8 cellular contexts compared by ENCODE assay signal in the genomic region with DNA sequence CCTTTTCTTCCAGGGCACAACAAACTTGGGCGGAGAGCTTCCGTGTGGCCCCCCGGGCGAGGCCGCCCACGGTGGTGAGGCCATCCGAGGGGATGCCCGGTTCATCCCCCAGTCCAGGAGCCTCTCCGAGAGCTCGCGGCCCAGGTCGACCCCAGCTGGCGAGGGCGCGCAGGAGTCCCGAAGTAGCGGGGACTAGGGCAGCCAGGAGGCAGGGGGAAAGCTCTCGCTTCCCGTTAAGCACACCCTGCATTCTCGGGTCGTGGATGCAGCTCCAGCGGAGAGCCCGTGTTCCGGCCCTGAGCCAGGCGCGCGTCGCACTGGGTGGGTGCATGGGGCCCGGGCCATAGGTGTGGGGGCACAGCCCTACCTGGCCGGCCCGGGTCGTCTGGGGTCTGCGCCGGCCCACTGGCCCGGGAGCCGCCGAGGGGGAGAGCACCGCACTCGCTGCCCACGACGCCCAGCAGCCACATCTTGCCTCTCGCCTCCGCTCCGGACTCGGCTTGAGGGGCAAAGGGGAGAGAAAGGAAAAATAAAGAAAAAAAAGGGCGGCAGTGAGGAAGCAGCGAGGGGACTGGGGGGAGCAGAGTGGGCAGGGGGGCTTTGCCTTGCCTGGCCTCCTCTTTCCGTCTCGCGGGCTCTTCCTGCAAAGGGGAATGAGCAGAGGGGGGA. TPM values are rescaled to one million over a fixed set of nuclear protein-coding genes. Genes with fewer than 3 reads are reported as not detected.
DNase-seq lines count a peak whose midpoint lies in the region; ATAC-seq, FAIRE-seq and TF ChIP-seq lines count a peak whose summit lies in the region.

No MANE protein-coding gene starts in this region.

- no peaks in the 10 kb centered on the region for H3K36me3 ChIP-seq in ACC112 (ENCODE audit: insufficient read depth, low read length)

- no peak overlapping the region for H3K27ac Mint-ChIP-seq in nephron

- no peak for TF ChIP-seq CTCF in coronary artery (IDR thresholded peaks at IDR 0.05)
- no peak for TF ChIP-seq CTCF in nephron (IDR thresholded peaks at IDR 0.05; ENCODE audit: unreplicated experiment in 3 of 3)

- no peak overlapping the region for H2AFZ ChIP-seq in ACC112 (ENCODE audit: low read length, unreplicated experiment)

- FAIRE-seq in GM12892 (lab: Jason Lieb, UNC), result no peak

- peaks cover 48% of the 10 kb centered on the region for H3K27me3 Mint-ChIP-seq in nephron (ENCODE audit: low read depth)

- peaks cover 19% of the 10 kb centered on the region for H3K4me1 Mint-ChIP-seq in nephron

- no peak for TF ChIP-seq POLR2A in GM12892 (IDR thresholded peaks at IDR 0.05; ENCODE audit: low read depth, low read length)

- no peak overlapping the region for H3K27ac ChIP-seq in ACC112 (ENCODE audit: low read depth, low read length)
- H3K27ac ChIP-seq in coronary artery, result no peak overlapping the region

- peak; percentile 9 for DNase-seq in M059J (ENCODE audit: low read depth)
- no peak for DNase-seq in coronary artery (ENCODE audit: low spot score)
- no peak for DNase-seq in GM12892 (ENCODE audit: insufficient read length)
- no peak for DNase-seq in SW 1271 (lab: John Stamatoyannopoulos, UW)
- no peak for DNase-seq in NCI-H446 (lab: John Stamatoyannopoulos, UW)

- H3K4me1 ChIP-seq in ACC112 (ENCODE audit: control insufficient read depth, insufficient read depth, low read length, unreplicated experiment), result peaks cover 14% of the 10 kb centered on the region

- H3K79me2 ChIP-seq in ACC112 (ENCODE audit: control insufficient read depth, insufficient read depth, low read length, unreplicated experiment), result no peaks in the 10 kb centered on the region

- H3K4me3 ChIP-seq in ACC112 (ENCODE audit: low read depth, low read length), result peak overlapping the region; percentile 74
- peak overlapping the region; percentile 75 for H3K4me3 ChIP-seq in coronary artery

- H3K9me3 Mint-ChIP-seq in nephron, result no peaks in the 10 kb centered on the region

- peak overlapping the region in 2 of 3 experiments; percentile 36 to 54 for H3K4me3 Mint-ChIP-seq in nephron

- peaks cover 84% of the 10 kb centered on the region for H3K27me3 ChIP-seq in ACC112 (ENCODE audit: insufficient read depth, low read length)

- no peak for ATAC-seq in HG02938 (IDR thresholded peaks at IDR 0.05; ENCODE audit: unreplicated experiment)

- no peaks in the 10 kb centered on the region for H3K36me3 Mint-ChIP-seq in nephron (ENCODE audit: low read depth)

RNA-seq across cellular contexts. Expression of a gene that starts 1.8 kb away (rescaled TPM):
- 56.3 and 72.9 TPM in 2 replicates for total RNA-seq in M059J (2014; rRNA removed; shearing (Covaris generic))
- 57.5 TPM for polyA plus RNA-seq in GM12892 (2012; ENCODE audit: missing spikeins)

RNA-seq across cellular contexts. Expression of a gene that starts 51.8 kb away (rescaled TPM):
- 83.0 and 87.6 TPM in 2 replicates for total RNA-seq in M059J (2014; rRNA removed; shearing (Covaris generic))
- 34.0 TPM for polyA plus RNA-seq in GM12892 (2012; ENCODE audit: missing spikeins)
